Comparison of ENCODE assay signal across 23 cellular contexts in genomic region chr7:31079126-31079918, GRCh38. TPM values are rescaled to one million over a fixed set of nuclear protein-coding genes. Genes with fewer than 3 reads are reported as not detected.
"Had no signal": no experiment of that assay in that cellular context is flagged by ENCODE, and none has a peak within 500 bp of the region (broad histone marks: within the 10 kb centered on the region; RNA-seq: fewer than 3 reads in every experiment).

No MANE protein-coding gene starts in this region.

- H3K4me1 ChIP-seq: body of pancreas, prostate gland had no signal

- H3K36me3 ChIP-seq: cardiac muscle cell, heart left ventricle, prostate gland, thyroid gland had no signal

- H3K4me3 ChIP-seq: body of pancreas, cardiac muscle cell, heart left ventricle, prostate gland, thyroid gland had no signal

- H3K9me3 ChIP-seq: body of pancreas, heart left ventricle, prostate gland, thyroid gland had no signal

- H3K27me3 ChIP-seq: body of pancreas, cardiac muscle cell, thyroid gland had no signal

- DNase-seq: activated B cell treated with CpG ODN at 0.5 μM for 24 hours; activated CD4-positive, alpha-beta T cell treated with anti-CD3 and anti-CD28 coated beads for 36 hours; activated CD4-positive, alpha-beta T cell treated with anti-CD3 and anti-CD28 coated beads, Interleukin-2, amount 50 U/mL, for 4 hours; activated CD8-positive, alpha-beta memory T cell treated with anti-CD3 and anti-CD28 coated beads, Interleukin-2, amount 50 U/mL, for 48 hours; activated naive CD4-positive, alpha-beta T cell treated with anti-CD3 and anti-CD28 coated beads for 36 hours; activated T-cell treated with anti-CD3 and anti-CD28 coated beads, Interleukin-2, amount 50 U/mL, for 4 hours; body of pancreas; effector memory CD4-positive, alpha-beta T cell; islet precursor cell; left colon; stimulated activated CD4-positive, alpha-beta T cell treated with anti-CD3 and anti-CD28 coated beads, Interleukin-12 subunit alpha, Interleukin-12 subunit beta, amount 100 ng/mL, for 4 hours; substantia nigra; T-helper 9 cell; thyroid gland had no signal

- H3K27ac ChIP-seq: body of pancreas, cardiac muscle cell, heart left ventricle, prostate gland, thyroid gland had no signal

- ATAC-seq: activated CD4-positive, alpha-beta T cell treated with anti-CD3 and anti-CD28 coated beads for 36 hours; activated T-cell treated with anti-CD3 and anti-CD28 coated beads, Interleukin-2, amount 50 U/mL, for 4 hours; body of pancreas; heart left ventricle; left colon; naive thymus-derived CD8-positive, alpha-beta T cell had no signal

RNA-seq across cellular contexts. Expression of gene ADCYAP1R1, which starts 27.2 kb away (rescaled TPM):
- total RNA-seq: activated B cell treated with CpG ODN at 0.5 μM for 24 hours; activated CD4-positive, alpha-beta T cell treated with anti-CD3 and anti-CD28 coated beads for 36 hours; activated CD8-positive, alpha-beta memory T cell treated with anti-CD3 and anti-CD28 coated beads for 36 hours; activated naive CD4-positive, alpha-beta T cell treated with anti-CD3 and anti-CD28 coated beads for 36 hours; activated T-cell treated with anti-CD3 and anti-CD28 coated beads, Interleukin-2, amount 50 U/mL, for 4 hours; activated T-helper 2 cell treated with anti-CD3 and anti-CD28 coated beads, Interferon-gamma antibody, Interleukin-2, Interleukin-4, amounts not matched to agents 10 μg/mL and 5 μg/mL and 100 μg/mL, durations not matched to agents 14 hours and 24 hours and 36 hours; lung microvascular endothelial cell; naive thymus-derived CD8-positive, alpha-beta T cell; osteocyte; T-helper 1 cell treated with Interleukin-12 subunit alpha and Interleukin-12 subunit beta and Interleukin-4 antibody, amounts not matched to agents 30 ng/mL and 1 ng/mL, for 36 hours had no signal
